In the genomic region with DNA sequence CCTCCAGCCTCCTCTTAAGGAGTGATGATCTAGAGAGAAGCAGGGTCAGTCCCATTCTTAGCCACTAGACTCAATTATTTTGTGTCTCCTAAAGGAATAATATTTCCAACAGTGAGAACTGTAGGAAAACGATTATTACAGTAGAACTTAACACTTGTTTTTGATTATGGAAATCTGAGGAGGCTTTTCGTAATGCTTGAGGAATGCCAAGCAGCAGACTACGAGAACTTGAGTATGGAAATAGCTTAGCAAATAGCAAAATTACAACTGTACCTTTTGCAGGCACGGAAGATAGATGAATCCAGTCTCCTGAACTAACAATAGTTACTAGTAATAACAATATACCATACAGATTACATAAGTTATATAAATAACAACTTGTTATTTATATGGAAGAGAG, we compare ENCODE assay signal across 16 cellular contexts. TPM values are rescaled to one million over a fixed set of nuclear protein-coding genes. Genes with fewer than 3 reads are reported as not detected.
A peak's percentile ranks its signal among the peaks of the same experiment; 100 is the strongest.
DNase-seq lines count a peak whose midpoint lies in the region; ATAC-seq and TF ChIP-seq lines count a peak whose summit lies in the region.
"Had no signal": no experiment of that assay in that cellular context is flagged by ENCODE, and none has a peak within 500 bp of the region (broad histone marks: within the 10 kb centered on the region; RNA-seq: fewer than 3 reads in every experiment).

No MANE protein-coding gene starts in this region.

- H3K4me3 Mint-ChIP-seq in naive thymus-derived CD4-positive, alpha-beta T cell = peak overlapping the region in 8 of 10 donors; percentile 49 to 77 (median 58)

- no peaks in the 10 kb centered on the region for H3K9me3 ChIP-seq in HEK293 (ENCODE audit: control insufficient read depth, insufficient read depth, low read depth, low read length)
- no peaks in the 10 kb centered on the region for H3K9me3 ChIP-seq in naive thymus-derived CD4-positive, alpha-beta T cell (ENCODE audit: control insufficient read depth in 2 of 3, low read length in 3 of 3)
- H3K9me3 ChIP-seq: adrenal gland, vagina had no signal

- H3K36me3 ChIP-seq in HEK293 (ENCODE audit: control insufficient read depth in 2 of 2, insufficient read depth in 1 of 2, low read length in 2 of 2) = peaks cover 0 to 6% of the 10 kb centered on the region in 2 experiments; a peak in 2 of 3 replicates
- H3K36me3 ChIP-seq in naive thymus-derived CD4-positive, alpha-beta T cell (ENCODE audit: control insufficient read depth in 2 of 3, insufficient read depth in 3 of 3, low read length in 3 of 3) = no peaks in the 10 kb centered on the region
- H3K36me3 ChIP-seq: adrenal gland, vagina had no signal

- peaks cover 0 to 6% (median 3%) of the 10 kb centered on the region in 5 donors for H3K36me3 Mint-ChIP-seq in naive thymus-derived CD4-positive, alpha-beta T cell

- TF ChIP-seq CTCF in AG10803 (conservative IDR thresholded peaks at IDR 0.05; ENCODE audit: low read length) = peak; percentile 33
- TF ChIP-seq CTCF in HEK293 (tag by site-specific recombination; IDR thresholded peaks at IDR 0.05) = no peak
- TF ChIP-seq CTCF in coronary artery (IDR thresholded peaks at IDR 0.05) = no peak

- H3K27ac Mint-ChIP-seq in naive thymus-derived CD4-positive, alpha-beta T cell = peak overlapping the region in 6 of 9 donors; percentile 52 to 81 (median 62)

- no peaks in the 10 kb centered on the region for H3K9me3 Mint-ChIP-seq in naive thymus-derived CD4-positive, alpha-beta T cell

- POLR2A ChIA-PET in HEK293 (lab: Yijun Ruan, JAX) = no interaction called here
- POLR2A ChIA-PET in naive thymus-derived CD4-positive, alpha-beta T cell (lab: Charles Lee) = no interaction called here

- ATAC-seq in naive thymus-derived CD4-positive, alpha-beta T cell = no peak
- ATAC-seq in HG03521 (IDR thresholded peaks at IDR 0.05; ENCODE audit: unreplicated experiment) = no peak
- ATAC-seq in HG03432 (IDR thresholded peaks at IDR 0.05; ENCODE audit: unreplicated experiment) = no peak
- ATAC-seq: sciatic nerve had no signal

- H3K4me3 ChIP-seq in AG10803 (ENCODE audit: low read length) (no peak overlapping the region), HEK293 (ENCODE audit: low read depth, low read length) (no peak overlapping the region), coronary artery (peak overlapping the region; percentile 8)
- no peak overlapping the region for H3K4me3 ChIP-seq in naive thymus-derived CD4-positive, alpha-beta T cell (ENCODE audit: low read length)
- H3K4me3 ChIP-seq: adrenal gland, vagina had no signal

- no peak overlapping the region for H3K27ac ChIP-seq in HEK293 (ENCODE audit: extremely low read depth, low read depth, low read length)
- H3K27ac ChIP-seq in coronary artery = peak overlapping the region; percentile 6 to 71
- peak overlapping the region; percentile 0 for H3K27ac ChIP-seq in naive thymus-derived CD4-positive, alpha-beta T cell (ENCODE audit: low read depth, low read length)
- H3K27ac ChIP-seq: KMS-11, vagina had no signal

- no peaks in the 10 kb centered on the region for H3K27me3 ChIP-seq in naive thymus-derived CD4-positive, alpha-beta T cell (ENCODE audit: control insufficient read depth in 2 of 2, insufficient read depth in 2 of 2, low read length in 2 of 2)
- H3K27me3 ChIP-seq: adrenal gland, vagina had no signal

- H3K4me1 Mint-ChIP-seq in naive thymus-derived CD4-positive, alpha-beta T cell = peaks cover 79 to 96% (median 87%) of the 10 kb centered on the region in 7 donors

- H3K27me3 Mint-ChIP-seq in naive thymus-derived CD4-positive, alpha-beta T cell = no peaks in the 10 kb centered on the region

- DNase-seq in AG10803 (ENCODE audit: low read depth) (peak; percentile 90), coronary artery (ENCODE audit: low spot score) (no peak), SKM-1 treated with dmso at 0.1 percent for 144 hours (lab: John Stamatoyannopoulos, UW; ENCODE audit: unreplicated experiment) (no peak)
- no peak for DNase-seq in naive thymus-derived CD4-positive, alpha-beta T cell
- DNase-seq in activated naive CD4-positive, alpha-beta T cell treated with anti-CD3 and anti-CD28 coated beads, Interleukin-2, amount 50 U/mL, for 16 hours = no peak
- DNase-seq: COR-L47, hypothalamus, mesendoderm, NCI-H1930 had no signal

- intact Hi-C loops in naive thymus-derived CD4-positive, alpha-beta T cell (cut with micrococcal nuclease) = no loop called here

- CTCF ChIA-PET in HEK293 (lab: Yijun Ruan, JAX) = no interaction called here
- CTCF ChIA-PET in naive thymus-derived CD4-positive, alpha-beta T cell (lab: Charles Lee) = no interaction called here

- H3K4me1 ChIP-seq in HEK293 (ENCODE audit: control insufficient read depth, insufficient read depth, low read length) = peaks cover 54% of the 10 kb centered on the region
- H3K4me1 ChIP-seq in naive thymus-derived CD4-positive, alpha-beta T cell (ENCODE audit: control insufficient read depth in 2 of 2, insufficient read depth in 2 of 2, low read length in 2 of 2) = peaks cover 72 to 73% of the 10 kb centered on the region in 2 donors

TF ChIP-seq in HEK293, 187 proteins besides CTCF, POLR2A, EP300 and RAD21:
- TF ChIP-seq ZNF629 (tag by site-specific recombination; IDR thresholded peaks at IDR 0.05) (0 out of 2 replicates have a peak, but pooled peaks have one; percentile 14), KLF8 (tag by site-specific recombination; IDR thresholded peaks at IDR 0.05) (no peak)

RNA-seq across cellular contexts. Expression of a gene that starts 12.2 kb away (rescaled TPM):
- total RNA-seq in naive thymus-derived CD4-positive, alpha-beta T cell = 100 to 1,000 TPM; 104 to 168 (median 128) TPM
- 10 to 100 TPM; 10.5 to 19.8 TPM for polyA plus RNA-seq in naive thymus-derived CD4-positive, alpha-beta T cell

RNA-seq across cellular contexts. Expression of a gene that starts 59.5 kb away (rescaled TPM):
- 10 to 100 TPM; 60.0 to 81.2 (median 80.2) TPM for total RNA-seq in naive thymus-derived CD4-positive, alpha-beta T cell
- 10 to 100 TPM; 11.9 to 21.1 TPM for polyA plus RNA-seq in naive thymus-derived CD4-positive, alpha-beta T cell
